Comparison of ENCODE assay signal across 28 cellular contexts in genomic region chr10:20627918-20628499, GRCh38.
DNase-seq lines count a peak whose midpoint lies in the region; ATAC-seq, FAIRE-seq and TF ChIP-seq lines count a peak whose summit lies in the region.
"Had no signal": no experiment of that assay in that cellular context is flagged by ENCODE, and none has a peak within 500 bp of the region (broad histone marks: within the 10 kb centered on the region; RNA-seq: fewer than 3 reads in every experiment).

No MANE protein-coding gene starts in this region.

- TF ChIP-seq CTCF in heart right ventricle (IDR thresholded peaks at IDR 0.05) = no peak
- TF ChIP-seq CTCF in HepG2 (CRISPR knock-in tag; IDR thresholded peaks at IDR 0.05) = no peak
- TF ChIP-seq CTCF in right lobe of liver (IDR thresholded peaks at IDR 0.05) = no peak
- no peak for TF ChIP-seq CTCF in gastroesophageal sphincter (IDR thresholded peaks at IDR 0.05)

- H3K9me3 Mint-ChIP-seq in activated T-helper 1 cell treated with anti-CD3 and anti-CD28 coated beads, Interleukin-12 subunit alpha, Interleukin-12 subunit beta, Interleukin-2, Interleukin-4 antibody, amounts not matched to agents 30 ng/mL and 10 ng/mL and 1 ng/mL, durations not matched to agents 14 hours and 24 hours and 36 hours = no peaks in the 10 kb centered on the region

- no peak overlapping the region for H3K9ac ChIP-seq in HepG2 (ENCODE audit: insufficient read depth, low read depth, low read length)
- H3K9ac ChIP-seq: BLaER1 had no signal

- POLR2A ChIA-PET in HepG2 (lab: Yijun Ruan, JAX) = no interaction called here

- H3K36me3 ChIP-seq in heart right ventricle (no peaks in the 10 kb centered on the region), HepG2 (replicated peaks in 1 of 2; ENCODE audit: control insufficient read depth in 1 of 2, insufficient read depth in 2 of 2, low read length in 2 of 2) (no peaks in the 10 kb centered on the region), right lobe of liver (no peaks in the 10 kb centered on the region), gastroesophageal sphincter (no peaks in the 10 kb centered on the region)
- H3K36me3 ChIP-seq: BE2C, BLaER1 had no signal

- intact Hi-C loops in heart right ventricle (cut with DNase I) = loop anchor here in 3 of 10 donors (10.0 kb wide), 1 partner anchor 813 kb away; the partner anchor contains the start of gene PLXDC2 (in 3 of the 3)
- intact Hi-C loops in Right ventricle myocardium superior (cut with DNase I) = no loop called here
- intact Hi-C loops in HepG2 (cut with micrococcal nuclease; ENCODE audit: unreplicated experiment) = no loop called here
- intact Hi-C loops in right lobe of liver (cut with DNase I) = no loop called here
- intact Hi-C loops in activated T-helper 1 cell treated with anti-CD3 and anti-CD28 coated beads, Interleukin-12 subunit alpha, Interleukin-12 subunit beta, Interleukin-2, Interleukin-4 antibody, amounts not matched to agents 30 ng/mL and 10 ng/mL and 1 ng/mL, durations not matched to agents 14 hours and 24 hours and 36 hours (cut with micrococcal nuclease) = no loop called here

- H3K4me3 ChIP-seq in heart right ventricle = no peak overlapping the region
- H3K4me3 ChIP-seq in HepG2 (replicated peaks in 1 of 3; ENCODE audit: insufficient read depth in 1 of 3, low read depth in 2 of 3, low read length in 3 of 3) = no peak overlapping the region
- no peak overlapping the region for H3K4me3 ChIP-seq in right lobe of liver
- no peak overlapping the region for H3K4me3 ChIP-seq in gastroesophageal sphincter
- H3K4me3 ChIP-seq: BLaER1, GM12878 had no signal

- H3K79me2 ChIP-seq in HepG2 (ENCODE audit: insufficient read depth, low read length) = no peaks in the 10 kb centered on the region

- no peak overlapping the region for H3K4me3 Mint-ChIP-seq in activated T-helper 1 cell treated with anti-CD3 and anti-CD28 coated beads, Interleukin-12 subunit alpha, Interleukin-12 subunit beta, Interleukin-2, Interleukin-4 antibody, amounts not matched to agents 30 ng/mL and 10 ng/mL and 1 ng/mL, durations not matched to agents 14 hours and 24 hours and 36 hours
- H3K4me3 Mint-ChIP-seq: CD14-positive monocyte; CD4-positive, alpha-beta memory T cell; CD4-positive, CD25-positive, alpha-beta regulatory T cell; CD8-positive, alpha-beta memory T cell had no signal

- no peaks in the 10 kb centered on the region for H3K27me3 Mint-ChIP-seq in activated T-helper 1 cell treated with anti-CD3 and anti-CD28 coated beads, Interleukin-12 subunit alpha, Interleukin-12 subunit beta, Interleukin-2, Interleukin-4 antibody, amounts not matched to agents 30 ng/mL and 10 ng/mL and 1 ng/mL, durations not matched to agents 14 hours and 24 hours and 36 hours (ENCODE audit: insufficient read depth)
- H3K27me3 Mint-ChIP-seq: CD4-positive, alpha-beta memory T cell; CD4-positive, CD25-positive, alpha-beta regulatory T cell; CD8-positive, alpha-beta memory T cell had no signal

- no peaks in the 10 kb centered on the region for H4K20me1 ChIP-seq in HepG2 (ENCODE audit: insufficient read depth, low read length)
- H4K20me1 ChIP-seq: BLaER1 had no signal

- H3K4me1 ChIP-seq in heart right ventricle (peaks cover 0 to 37% (median 7%) of the 10 kb centered on the region in 9 donors), HepG2 (ENCODE audit: insufficient read depth, low read length) (no peaks in the 10 kb centered on the region), right lobe of liver (no peaks in the 10 kb centered on the region), gastroesophageal sphincter (no peaks in the 10 kb centered on the region)
- H3K4me1 ChIP-seq: BLaER1 had no signal

- ATAC-seq in heart right ventricle = peak in 5 of 8 donors; percentile 41 to 80 (median 54)
- no peak for ATAC-seq in Right ventricle myocardium superior (ENCODE audit: poor library complexity)
- no peak for ATAC-seq in HepG2
- ATAC-seq in right lobe of liver = no peak
- ATAC-seq in gastroesophageal sphincter = no peak
- ATAC-seq: GM12878 had no signal

- H3K4me2 ChIP-seq in HepG2 (ENCODE audit: low read depth, low read length) = no peak overlapping the region
- H3K4me2 ChIP-seq: BLaER1 had no signal

- TF ChIP-seq POLR2A in HepG2 (IDR thresholded peaks at IDR 0.05; ENCODE audit: insufficient read depth in 1 of 2, low read depth in 2 of 2, low read length in 2 of 2) = no peak
- TF ChIP-seq POLR2A in right lobe of liver (IDR thresholded peaks at IDR 0.05) = no peak
- no peak for TF ChIP-seq POLR2A in gastroesophageal sphincter (IDR thresholded peaks at IDR 0.05)

- TF ChIP-seq EP300 in HepG2 (IDR thresholded peaks at IDR 0.05; ENCODE audit: low read depth in 2 of 2, low read length in 2 of 2) (no peak), HepG2 (CRISPR knock-in tag; IDR thresholded peaks at IDR 0.05; ENCODE audit: borderline replicate concordance) (no peak), gastroesophageal sphincter (IDR thresholded peaks at IDR 0.05) (no peak)

- peak overlapping the region; percentile 9 for H3K27ac Mint-ChIP-seq in activated T-helper 1 cell treated with anti-CD3 and anti-CD28 coated beads, Interleukin-12 subunit alpha, Interleukin-12 subunit beta, Interleukin-2, Interleukin-4 antibody, amounts not matched to agents 30 ng/mL and 10 ng/mL and 1 ng/mL, durations not matched to agents 14 hours and 24 hours and 36 hours
- H3K27ac Mint-ChIP-seq: CD14-positive monocyte; CD4-positive, alpha-beta memory T cell; CD4-positive, CD25-positive, alpha-beta regulatory T cell; CD8-positive, alpha-beta memory T cell had no signal

- H2AFZ ChIP-seq in HepG2 (ENCODE audit: low read length) = no peak overlapping the region

- FAIRE-seq in HepG2 (lab: Jason Lieb, UNC) = no peak
- FAIRE-seq: A204.1, GM12878, GM12892, GM18507 had no signal

- H3K27me3 ChIP-seq in heart right ventricle (no peaks in the 10 kb centered on the region), HepG2 (ENCODE audit: control insufficient read depth in 1 of 2, insufficient read depth in 2 of 2, low read length in 2 of 2) (no peaks in the 10 kb centered on the region), right lobe of liver (no peaks in the 10 kb centered on the region), gastroesophageal sphincter (no peaks in the 10 kb centered on the region)
- H3K27me3 ChIP-seq: BE2C, BLaER1 had no signal

- H3K4me1 Mint-ChIP-seq in activated T-helper 1 cell treated with anti-CD3 and anti-CD28 coated beads, Interleukin-12 subunit alpha, Interleukin-12 subunit beta, Interleukin-2, Interleukin-4 antibody, amounts not matched to agents 30 ng/mL and 10 ng/mL and 1 ng/mL, durations not matched to agents 14 hours and 24 hours and 36 hours (ENCODE audit: low read depth) = no peaks in the 10 kb centered on the region
- H3K4me1 Mint-ChIP-seq: CD14-positive monocyte; CD4-positive, alpha-beta memory T cell; CD4-positive, CD25-positive, alpha-beta regulatory T cell; CD8-positive, alpha-beta memory T cell had no signal

- WGBS in heart right ventricle, 2 donors = 53 to 58% methylated on average over 3 of the region's 3 CpGs
- 1% methylated on average over 3 of the region's 3 CpGs for WGBS in HepG2 (ENCODE audit: low lambda C conversion rate)
- 40% methylated on average over 3 of the region's 3 CpGs for WGBS in right lobe of liver (ENCODE audit: insufficient coverage, low coverage, low lambda C conversion rate, missing lambda C conversion rate)
- WGBS in gastroesophageal sphincter (ENCODE audit: low coverage in 1 of 2), 2 donors = 47 to 62% methylated on average over 3 of the region's 3 CpGs

- no peak for DNase-seq in heart right ventricle
- DNase-seq in Right ventricle myocardium superior = no peak
- DNase-seq in HepG2 (ENCODE audit: low spot score) = no peak
- DNase-seq in right lobe of liver = no peak
- no peak for DNase-seq in activated T-helper 1 cell treated with anti-CD3 and anti-CD28 coated beads, Interleukin-12 subunit alpha, Interleukin-12 subunit beta, Interleukin-2, Interleukin-4 antibody, amounts not matched to agents 30 ng/mL and 10 ng/mL and 1 ng/mL, durations not matched to agents 14 hours and 24 hours and 36 hours (ENCODE audit: low spot score)
- no peak for DNase-seq in Kasumi-1 (lab: John Stamatoyannopoulos, UW)
- DNase-seq: 8988T; ACHN; BE2C; C1 segment of cervical spinal cord; CD4-positive, alpha-beta memory T cell; CD4-positive, CD25-positive, alpha-beta regulatory T cell; CD8-positive, alpha-beta memory T cell; COR-L47; DMS 273 treated with DMSO at 0.1 percent for 48 hours; DMS153; DMS53; DMS79; DND-41; EL; GDM1 had no signal

- in situ Hi-C loops in HepG2 (cut with HindIII; ENCODE audit: extremely low pct_ligation_motif_present, low pct_unique_long_range_greater_than_20kb) = no loop called here

- no TSS peak for BruUV-seq in HepG2 (replicated peaks; lab: Mats Ljungman, UMichigan)

- no peaks in the 10 kb centered on the region for H3K36me3 Mint-ChIP-seq in activated T-helper 1 cell treated with anti-CD3 and anti-CD28 coated beads, Interleukin-12 subunit alpha, Interleukin-12 subunit beta, Interleukin-2, Interleukin-4 antibody, amounts not matched to agents 30 ng/mL and 10 ng/mL and 1 ng/mL, durations not matched to agents 14 hours and 24 hours and 36 hours (ENCODE audit: low read depth)
- H3K36me3 Mint-ChIP-seq: CD14-positive monocyte; CD4-positive, alpha-beta memory T cell; CD4-positive, CD25-positive, alpha-beta regulatory T cell; CD8-positive, alpha-beta memory T cell had no signal

- no peak for TF ChIP-seq RAD21 in HepG2 (CRISPR knock-in tag; IDR thresholded peaks at IDR 0.05)

- H3K27ac ChIP-seq in heart right ventricle (peak overlapping the region in 5 of 10 donors; percentile 43 to 70 (median 56)), HepG2 (ENCODE audit: extremely low read length, insufficient read depth, low read length) (no peak overlapping the region), right lobe of liver (no peak overlapping the region), gastroesophageal sphincter (no peak overlapping the region)
- H3K27ac ChIP-seq: BLaER1 had no signal

- CTCF ChIA-PET in HepG2 (lab: Yijun Ruan, JAX; ENCODE audit: low intra/inter-chr PET ratio, low total read pairs) = no interaction called here

- H3K9me3 ChIP-seq in heart right ventricle = peaks cover 0 to 14% (median 0%) of the 10 kb centered on the region in 11 donors
- H3K9me3 ChIP-seq in HepG2 (ENCODE audit: low read length) = peaks cover 17% of the 10 kb centered on the region
- H3K9me3 ChIP-seq in right lobe of liver = no peaks in the 10 kb centered on the region
- H3K9me3 ChIP-seq in gastroesophageal sphincter = no peaks in the 10 kb centered on the region
- H3K9me3 ChIP-seq: BE2C, BLaER1 had no signal

TF ChIP-seq in HepG2, 621 proteins besides CTCF, POLR2A, EP300 and RAD21:
- TF ChIP-seq NCOA5 (CRISPR knock-in tag; IDR thresholded peaks at IDR 0.05) (no peak), CREB1 (IDR thresholded peaks at IDR 0.05) (peak; percentile 31; the same call in 1 of the 2 replicates), CREB1 (CRISPR knock-in tag; IDR thresholded peaks at IDR 0.05) (no peak)

Comparison
In these comparisons a context has a peak if more than half of its experiments do, and no peak if none do; other contexts are left out.
1. ATAC-seq: peak in heart right ventricle (5 of 8); none in Right ventricle myocardium superior (single experiment), HepG2 (single experiment), right lobe of liver (0 of 4) and gastroesophageal sphincter (single experiment).